Comparison of ENCODE assay signal across 2 cellular contexts in genomic region chr17:70134042-70134441, GRCh38.
TF ChIP-seq lines count a peak whose summit lies in the region.

No MANE protein-coding gene starts in this region.

TF ChIP-seq in IMR-90, 13 proteins besides CTCF, POLR2A, EP300 and RAD21:
- TF ChIP-seq BHLHE40 (IDR thresholded peaks at IDR 0.05; ENCODE audit: low read depth, low read length) (no peak), CEBPB (IDR thresholded peaks at IDR 0.05; ENCODE audit: low read depth, low read length) (no peak), FOS (IDR thresholded peaks at IDR 0.05; ENCODE audit: low read depth, low read length) (no peak), SMC3 (IDR thresholded peaks at IDR 0.05; ENCODE audit: low read depth, low read length) (no peak), NFE2L2 (IDR thresholded peaks at IDR 0.05; ENCODE audit: low read depth, low read length) (no peak), MAFK (IDR thresholded peaks at IDR 0.05; ENCODE audit: low read depth, low read length) (no peak), RFX5 (IDR thresholded peaks at IDR 0.05; ENCODE audit: low read depth, low read length) (no peak), USF2 (IDR thresholded peaks at IDR 0.05; ENCODE audit: low read depth, low read length) (no peak), ELK1 (IDR thresholded peaks at IDR 0.05; ENCODE audit: borderline replicate concordance, low read depth, low read length) (no peak), MXI1 (IDR thresholded peaks at IDR 0.05; ENCODE audit: borderline replicate concordance, low read depth, low read length) (no peak), RCOR1 (IDR thresholded peaks at IDR 0.05; ENCODE audit: insufficient replicate concordance, low read length) (no peak), CHD1 (IDR thresholded peaks at IDR 0.05; ENCODE audit: low read depth, low read length) (no peak), MAZ (IDR thresholded peaks at IDR 0.05; ENCODE audit: borderline replicate concordance, low read depth, low read length) (no peak)
TF ChIP-seq in IMR-90: peak in this region for 0.

TF ChIP-seq in H1, 55 proteins besides CTCF, POLR2A, EP300 and RAD21:
- TF ChIP-seq RNF2 (IDR thresholded peaks at IDR 0.05; ENCODE audit: borderline replicate concordance, low read depth, low read length, missing control alignments, poor library complexity, severe bottlenecking) = no peak
- no peak for TF ChIP-seq CREB1 (IDR thresholded peaks at IDR 0.05)
